29 cellular contexts compared by ENCODE assay signal in the genomic region with DNA sequence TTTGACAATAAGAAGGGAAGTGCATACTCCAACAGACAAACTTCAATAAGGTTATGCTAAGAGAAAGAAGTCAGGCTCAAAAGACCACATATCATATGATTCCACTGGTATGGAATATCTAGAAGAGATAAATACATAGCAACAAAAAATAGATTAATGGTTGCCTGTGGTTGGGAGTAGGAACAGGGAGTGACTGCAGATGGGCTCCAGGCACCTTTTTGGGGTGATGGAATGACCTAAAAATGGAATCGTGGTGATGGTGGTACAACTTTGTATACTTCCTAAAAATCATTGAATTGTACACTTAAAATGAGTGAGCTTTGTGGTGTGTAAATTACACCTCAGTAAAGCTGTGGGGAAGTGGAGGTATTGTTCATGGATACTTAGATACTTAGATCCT. TPM values are rescaled to one million over a fixed set of nuclear protein-coding genes. Genes with fewer than 3 reads are reported as not detected.
"Had no signal": no experiment of that assay in that cellular context is flagged by ENCODE, and none has a peak within 500 bp of the region (broad histone marks: within the 10 kb centered on the region; RNA-seq: fewer than 3 reads in every experiment).

No MANE protein-coding gene starts in this region.

- H3K9me3 ChIP-seq: SK-N-SH had no signal

- DNase-seq: IMR-90, Karpas-422, KG1, MM.1S, MV-4-11, NCI-H1048, NCI-H1105, NCI-H1417, NCI-H1436 treated with DMSO at 0.1 percent for 48 hours, NCI-H1694, NCI-H187 treated with DMSO at 0.1 percent for 48 hours, NCI-H2029 treated with DMSO at 0.1 percent for 48 hours, NCI-H2107, NCI-H2227 treated with DMSO at 0.1 percent for 48 hours, NCI-H446, NCI-H510A, NCI-H524 treated with DMSO at 0.1 percent for 48 hours, NCI-H69, NCI-H774, Right ventricle myocardium superior, RPMI8226, SIG-M5, SK-N-SH, SW 1271, T-cell had no signal

- ATAC-seq: HepG2, T-cell had no signal

- H3K4me2 ChIP-seq: SK-N-SH had no signal

- H3K9ac ChIP-seq: SK-N-SH had no signal

RNA-seq across cellular contexts. Expression of a gene that starts 29.0 kb away (rescaled TPM):
- total RNA-seq: HepG2, HT1080, IMR-90, M059J, Right ventricle myocardium superior, SK-MEL-5, T-cell had no signal
- polyA plus RNA-seq: HepG2, IMR-90 had no signal
